ENCODE assay signal across 8 cellular contexts in the genomic region with DNA sequence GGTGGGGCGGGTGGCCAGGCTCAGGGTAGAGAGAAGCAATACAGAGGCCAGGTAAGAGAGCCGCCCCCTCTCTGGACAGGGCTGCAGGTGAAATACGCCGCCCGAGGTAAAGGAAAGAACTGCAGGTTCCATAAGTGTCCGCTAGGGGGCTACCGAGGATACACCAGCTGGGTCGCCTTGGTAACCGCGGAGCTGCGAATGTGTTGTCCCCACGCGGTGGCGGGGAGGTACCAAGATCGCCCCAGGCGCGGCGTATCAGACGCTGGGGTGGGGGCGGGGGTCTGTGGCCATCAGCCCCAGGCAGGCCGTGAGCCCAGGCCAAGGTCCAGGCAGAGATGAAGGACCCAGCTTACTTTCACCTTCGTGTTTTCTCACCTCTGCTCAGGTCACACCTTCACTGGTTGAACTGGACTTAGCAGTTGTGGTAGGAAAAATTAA. TPM values are rescaled to one million over a fixed set of nuclear protein-coding genes. Genes with fewer than 3 reads are reported as not detected.
DNase-seq lines count a peak whose midpoint lies in the region; ATAC-seq, FAIRE-seq and TF ChIP-seq lines count a peak whose summit lies in the region.

No MANE protein-coding gene starts in this region.

- FAIRE-seq in urothelium cell line (lab: Jason Lieb, UNC) = peak; percentile 40

- peak overlapping the region in 9 of 12 donors; percentile 24 to 49 (median 29) for H3K4me3 ChIP-seq in heart left ventricle

- no peaks in the 10 kb centered on the region for H3K36me3 Mint-ChIP-seq in activated naive CD8-positive, alpha-beta T cell treated with anti-CD3 and anti-CD28 coated beads, Interleukin-2, amount 10 ng/mL, durations not matched to agents 7 days and 5 days

- H3K4me1 Mint-ChIP-seq in activated naive CD8-positive, alpha-beta T cell treated with anti-CD3 and anti-CD28 coated beads, Interleukin-2, amount 10 ng/mL, durations not matched to agents 7 days and 5 days = peaks cover 9% of the 10 kb centered on the region

- ATAC-seq in HG02623 (IDR thresholded peaks at IDR 0.05; ENCODE audit: unreplicated experiment) = peak; percentile 81
- ATAC-seq in activated naive CD8-positive, alpha-beta T cell treated with anti-CD3 and anti-CD28 coated beads, Interleukin-2, amount 10 ng/mL, durations not matched to agents 7 days and 5 days (ENCODE audit: low read depth) = peak; percentile 90
- ATAC-seq in heart left ventricle = peak; percentile 55 to 91 (median 88)

- no peaks in the 10 kb centered on the region for H3K9me3 Mint-ChIP-seq in activated naive CD8-positive, alpha-beta T cell treated with anti-CD3 and anti-CD28 coated beads, Interleukin-2, amount 10 ng/mL, durations not matched to agents 7 days and 5 days

- peak overlapping the region; percentile 63 for H3K4me3 Mint-ChIP-seq in activated naive CD8-positive, alpha-beta T cell treated with anti-CD3 and anti-CD28 coated beads, Interleukin-2, amount 10 ng/mL, durations not matched to agents 7 days and 5 days

- POLR2A ChIA-PET in activated naive CD8-positive, alpha-beta T cell treated with anti-CD3 and anti-CD28 coated beads, Interleukin-2, amount 10 ng/mL, durations not matched to agents 7 days and 5 days (lab: Charles Lee) = interaction anchor here (0.5 to 1.0 kb wide), 5 partner anchors 11 to 102 kb away, joined by 3 to 5 read pairs (median 4); no protein-coding TSS in a partner anchor

- intact Hi-C loops in heart left ventricle (cut with DNase I) = loop anchor here in 6 of 10 donors (10.0 kb wide), 4 partner anchors 284 to 604 kb away; a partner anchor contains a TSS

- H3K27me3 ChIP-seq in heart left ventricle = no peaks in the 10 kb centered on the region

- DNase-seq in GDM1 (lab: John Stamatoyannopoulos, UW) = peak; percentile 31
- DNase-seq in NCI-H146 (lab: John Stamatoyannopoulos, UW) = peak; percentile 94
- peak; percentile 81 for DNase-seq in T follicular helper cell (ENCODE audit: low read depth)
- DNase-seq in activated naive CD8-positive, alpha-beta T cell treated with anti-CD3 and anti-CD28 coated beads, Interleukin-2, amount 10 ng/mL, durations not matched to agents 7 days and 5 days = peak; percentile 78
- peak; percentile 79 to 91 (median 83) for DNase-seq in heart left ventricle
- DNase-seq in pulmonary artery endothelial cell (ENCODE audit: low read depth, low spot score) = peak; percentile 44
- DNase-seq in urothelium cell line (ENCODE audit: low spot score) = peak; percentile 91

- TF ChIP-seq CTCF in heart left ventricle (IDR thresholded peaks at IDR 0.05) = peak; percentile 85 to 99 (median 96)

- no peak overlapping the region for H3K27ac ChIP-seq in heart left ventricle

- peaks cover 11% of the 10 kb centered on the region for H3K27me3 Mint-ChIP-seq in activated naive CD8-positive, alpha-beta T cell treated with anti-CD3 and anti-CD28 coated beads, Interleukin-2, amount 10 ng/mL, durations not matched to agents 7 days and 5 days

- no peaks in the 10 kb centered on the region for H3K9me3 ChIP-seq in heart left ventricle

- H3K36me3 ChIP-seq in heart left ventricle = no peaks in the 10 kb centered on the region

- 1 to 2% (median 2%) methylated on average over 21 to 22 of the region's 22 CpGs for WGBS in heart left ventricle, 4 donors

- peak overlapping the region; percentile 25 for H3K27ac Mint-ChIP-seq in activated naive CD8-positive, alpha-beta T cell treated with anti-CD3 and anti-CD28 coated beads, Interleukin-2, amount 10 ng/mL, durations not matched to agents 7 days and 5 days

- peaks cover 0 to 9% (median 4%) of the 10 kb centered on the region in 12 donors for H3K4me1 ChIP-seq in heart left ventricle

- TF ChIP-seq POLR2A in heart left ventricle (IDR thresholded peaks at IDR 0.05) = no peak

RNA-seq across cellular contexts. Expression of a gene that starts 18.4 kb away (rescaled TPM):
- total RNA-seq in activated naive CD8-positive, alpha-beta T cell treated with anti-CD3 and anti-CD28 coated beads, Interleukin-2, amount 10 ng/mL, durations not matched to agents 7 days and 5 days = 10 to 100 TPM; 53.5 to 54.2 TPM
- 10 to 100 TPM in 6 of 9 donors, 1 to 10 TPM in 3; 6.9 to 18.1 (median 12.0) TPM for total RNA-seq in heart left ventricle
- 1 to 10 TPM; 4.9 to 5.3 TPM for polyA plus RNA-seq in heart left ventricle
- 19.4 and 21.3 TPM in 2 replicates for total RNA-seq in pulmonary artery endothelial cell

Comparison
In these comparisons a context has a peak if more than half of its experiments do, and no peak if none do; other contexts are left out.
1. DNase-seq: peak in every context shown above with its lines; median percentile 94 in NCI-H146; 91 in urothelium cell line; 83 in heart left ventricle; 81 in T follicular helper cell; 78 in activated naive CD8-positive, alpha-beta T cell treated with anti-CD3 and anti-CD28 coated beads, Interleukin-2, amount 10 ng/mL, durations not matched to agents 7 days and 5 days; 44 in pulmonary artery endothelial cell; 31 in GDM1.